8 cellular contexts compared by ENCODE assay signal in genomic region chr17:44501866-44502265, GRCh38. TPM values are rescaled to one million over a fixed set of nuclear protein-coding genes. Genes with fewer than 3 reads are reported as not detected.
A peak's percentile ranks its signal among the peaks of the same experiment; 100 is the strongest.
DNase-seq lines count a peak whose midpoint lies in the region; ATAC-seq and TF ChIP-seq lines count a peak whose summit lies in the region.

No MANE protein-coding gene starts in this region.

- no peak for ATAC-seq in GM19324 (IDR thresholded peaks at IDR 0.05; ENCODE audit: low FRiP score, unreplicated experiment)

- peak; percentile 33 for DNase-seq in KBM-7
- DNase-seq in NCI-H1105 (lab: John Stamatoyannopoulos, UW) = no peak
- no peak for DNase-seq in NCI-H2107 treated with DMSO at 0.1 percent for 48 hours (lab: John Stamatoyannopoulos, UW; ENCODE audit: unreplicated experiment)
- DNase-seq in SW480 (ENCODE audit: low spot score) = no peak

- H3K27me3 ChIP-seq in BLaER1 = no peaks in the 10 kb centered on the region
- no peaks in the 10 kb centered on the region for H3K27me3 ChIP-seq in mononuclear cell (ENCODE audit: insufficient read depth, low read length)

- H3K9me3 ChIP-seq in BLaER1 (no peaks in the 10 kb centered on the region), mononuclear cell (ENCODE audit: low read depth, low read length) (no peaks in the 10 kb centered on the region)

- TF ChIP-seq CTCF in brain (conservative IDR thresholded peaks at IDR 0.05) = no peak

- peaks cover 9% of the 10 kb centered on the region for H3K36me3 ChIP-seq in BLaER1

- in situ Hi-C loops in KBM-7 (cut with MboI; ENCODE audit: low pct_unique_long_range_greater_than_20kb, low sequenced_read_pairs) = no loop called here

- peak overlapping the region; percentile 96 to 99 (median 97) for H3K27ac Mint-ChIP-seq in brain

- peak overlapping the region; percentile 90 for H3K4me2 ChIP-seq in BLaER1

- peak overlapping the region; percentile 98 for H3K27ac ChIP-seq in BLaER1

- H3K36me3 Mint-ChIP-seq in brain = peaks cover 5% of the 10 kb centered on the region

- peaks cover 59% of the 10 kb centered on the region for H3K4me1 ChIP-seq in BLaER1
- peaks cover 31% of the 10 kb centered on the region for H3K4me1 ChIP-seq in mononuclear cell (ENCODE audit: insufficient read depth, low read length)

- H3K9me3 Mint-ChIP-seq in brain = peaks cover 0 to 8% (median 2%) of the 10 kb centered on the region in 5 experiments

- peaks cover 61% of the 10 kb centered on the region for H4K20me1 ChIP-seq in BLaER1

- H3K9ac ChIP-seq in BLaER1 = peak overlapping the region; percentile 99

- H3K4me3 ChIP-seq in BLaER1 (peak overlapping the region; percentile 97), mononuclear cell (ENCODE audit: low read length) (peak overlapping the region; percentile 98)

- H3K4me1 Mint-ChIP-seq in brain = peaks cover 49% of the 10 kb centered on the region

- peaks cover 12% of the 10 kb centered on the region for H3K27me3 Mint-ChIP-seq in brain

- H3K4me3 Mint-ChIP-seq in brain = peak overlapping the region; percentile 93 to 100 (median 97)

RNA-seq across cellular contexts. Expression of gene GPATCH8, which starts 1.3 kb away (rescaled TPM):
- 21.4 TPM for polyA plus RNA-seq in brain (ENCODE audit: insufficient read depth, low read depth, low replicate concordance)
- total RNA-seq in mononuclear cell = 72.9 TPM

RNA-seq across cellular contexts. Expression of gene FZD2, which starts 55.4 kb away (rescaled TPM):
- polyA plus RNA-seq in brain (ENCODE audit: insufficient read depth, low read depth, low replicate concordance) = 6.1 TPM
- 0.84 TPM for total RNA-seq in mononuclear cell
